ENCODE assay signal across 22 cellular contexts in genomic region chr5:43171441-43171840, GRCh38.
"Had no signal": no experiment of that assay in that cellular context is flagged by ENCODE, and none has a peak within 500 bp of the region (broad histone marks: within the 10 kb centered on the region; RNA-seq: fewer than 3 reads in every experiment).

No MANE protein-coding gene starts in this region.

- H3K4me3 Mint-ChIP-seq: dendritic cell treated with granulocyte-macrophage colony-stimulating factor and Interleukin-4, amounts not matched to agents 40 ng/mL and 50 ng/mL, for 4 days; natural killer cell; neural crest cell; stimulated activated effector memory CD8-positive, alpha-beta T cell treated with anti-CD3 and anti-CD28 coated beads, Interleukin-12 subunit alpha, Interleukin-12 subunit beta, amount 100 ng/mL, for 72 hours had no signal

- H3K4me1 Mint-ChIP-seq: neural crest cell had no signal

- H3K36me3 ChIP-seq: colonic mucosa, prostate gland had no signal

- H3K4me1 ChIP-seq: colonic mucosa, esophagus muscularis mucosa, foreskin keratinocyte, gastroesophageal sphincter, heart right ventricle, lower lobe of right lung, prostate gland, sigmoid colon, stomach, thyroid gland had no signal

- H3K4me3 ChIP-seq: colonic mucosa, esophagus muscularis mucosa, gastroesophageal sphincter, heart right ventricle, lower lobe of right lung, prostate gland, sigmoid colon, stomach, thyroid gland had no signal

- H3K27me3 ChIP-seq: colonic mucosa, esophagus muscularis mucosa, foreskin keratinocyte, gastroesophageal sphincter, heart right ventricle, sigmoid colon, stomach, thyroid gland had no signal

- DNase-seq: colonic mucosa; effector memory CD4-positive, alpha-beta T cell; glutamatergic neuron; heart right ventricle; hippocampal formation; left ventricle myocardium superior; lower lobe of right lung; natural killer cell; right cardiac atrium; sigmoid colon; stimulated activated CD4-positive, alpha-beta T cell treated with anti-CD3 and anti-CD28 coated beads, Interleukin-2, amount 100 ng/mL, for 24 hours; stimulated activated CD4-positive, alpha-beta T cell treated with anti-CD3 and anti-CD28 coated beads, Interleukin-4, amount 100 ng/mL, for 24 hours; stimulated activated naive CD4-positive, alpha-beta T cell treated with Interleukin-2 at 50 U/mL for 16 hours; stomach; thyroid gland had no signal

- ATAC-seq: foreskin keratinocyte; gastroesophageal sphincter; heart right ventricle; left ventricle myocardium superior; lower lobe of right lung; natural killer cell; right cardiac atrium; stimulated activated effector memory CD8-positive, alpha-beta T cell treated with anti-CD3 and anti-CD28 coated beads, Interleukin-12 subunit alpha, Interleukin-12 subunit beta, amount 100 ng/mL, for 72 hours had no signal

- H3K27ac Mint-ChIP-seq: dendritic cell treated with granulocyte-macrophage colony-stimulating factor and Interleukin-4, amounts not matched to agents 40 ng/mL and 50 ng/mL, for 4 days; natural killer cell; stimulated activated effector memory CD8-positive, alpha-beta T cell treated with anti-CD3 and anti-CD28 coated beads, Interleukin-12 subunit alpha, Interleukin-12 subunit beta, amount 100 ng/mL, for 72 hours had no signal

- H3K27me3 Mint-ChIP-seq: dendritic cell treated with granulocyte-macrophage colony-stimulating factor and Interleukin-4, amounts not matched to agents 40 ng/mL and 50 ng/mL, for 4 days had no signal

- H3K9me3 Mint-ChIP-seq: dendritic cell treated with granulocyte-macrophage colony-stimulating factor and Interleukin-4, amounts not matched to agents 40 ng/mL and 50 ng/mL, for 4 days; natural killer cell; neural crest cell; stimulated activated effector memory CD8-positive, alpha-beta T cell treated with anti-CD3 and anti-CD28 coated beads, Interleukin-12 subunit alpha, Interleukin-12 subunit beta, amount 100 ng/mL, for 72 hours had no signal

- H3K27ac ChIP-seq: colonic mucosa, esophagus muscularis mucosa, foreskin keratinocyte, gastroesophageal sphincter, heart right ventricle, lower lobe of right lung, prostate gland, sigmoid colon, stomach, thyroid gland had no signal

- H3K9me3 ChIP-seq: colonic mucosa, esophagus muscularis mucosa, gastroesophageal sphincter, heart right ventricle, lower lobe of right lung, prostate gland, sigmoid colon, stomach, thyroid gland had no signal
